Comparison of ENCODE assay signal across 8 cellular contexts in the genomic region with DNA sequence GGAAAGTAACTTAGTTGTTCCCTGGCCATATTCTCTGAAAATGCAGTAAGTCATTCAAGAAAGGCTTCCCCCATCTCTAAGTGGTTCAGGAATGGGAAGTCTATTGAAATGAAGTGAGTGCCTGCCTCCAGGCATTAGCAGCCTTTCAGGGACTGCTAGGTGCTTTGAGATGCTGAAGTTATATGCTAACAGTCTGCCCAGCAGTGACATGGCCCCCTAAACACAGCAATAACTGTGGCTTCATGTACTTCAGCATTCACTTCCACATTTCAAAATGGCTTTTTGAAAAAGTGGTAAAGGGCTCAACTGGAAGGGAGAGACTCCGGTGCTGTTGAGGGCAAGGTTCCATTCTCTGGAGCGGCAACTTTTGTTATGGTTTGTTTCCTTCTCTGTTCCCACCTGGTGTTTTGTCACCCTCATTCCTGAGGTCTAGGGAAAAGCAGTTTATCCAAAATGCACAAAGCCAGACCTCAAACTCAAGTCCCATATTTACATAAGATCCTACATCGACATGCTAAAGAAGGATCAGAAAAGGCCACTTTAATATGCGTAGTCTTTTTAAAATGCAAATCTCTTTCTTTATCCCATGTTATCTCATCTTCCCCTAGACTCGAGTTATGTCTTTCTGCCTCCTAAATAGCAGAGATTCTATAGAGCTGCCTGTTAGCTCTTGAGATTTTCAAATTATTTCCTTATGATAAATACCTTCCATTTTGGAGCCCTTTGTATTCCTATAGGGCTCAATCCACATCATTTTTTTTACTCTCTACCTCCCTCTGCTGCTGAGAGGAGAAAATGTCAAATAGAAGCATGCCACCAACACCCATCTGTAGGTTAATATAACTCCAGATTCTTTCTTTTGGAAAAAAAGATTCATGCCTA.
DNase-seq lines count a peak whose midpoint lies in the region; ATAC-seq and TF ChIP-seq lines count a peak whose summit lies in the region.

No MANE protein-coding gene starts in this region.

- TF ChIP-seq CTCF in GM10266 (IDR thresholded peaks at IDR 0.05; ENCODE audit: control insufficient read depth, insufficient read depth, low read depth, missing control alignments) (peak; percentile 67), MM.1S (IDR thresholded peaks at IDR 0.05; ENCODE audit: low read length) (peak; percentile 65), SU-DHL-6 (IDR thresholded peaks at IDR 0.05; ENCODE audit: insufficient read depth, low read length, poor library complexity, severe bottlenecking) (peak; percentile 52), nephron (IDR thresholded peaks at IDR 0.05; ENCODE audit: unreplicated experiment in 3 of 3) (peak; percentile 58 to 71 (median 61))

- H3K27ac Mint-ChIP-seq in nephron = no peak overlapping the region

- H3K27ac ChIP-seq in MM.1S (ENCODE audit: low read length) (no peak overlapping the region), SU-DHL-6 (ENCODE audit: low read depth, low read length) (no peak overlapping the region)

- H3K9ac ChIP-seq in MM.1S (ENCODE audit: low read length) (no peak overlapping the region), SU-DHL-6 (ENCODE audit: low read length) (no peak overlapping the region)

- H3K27me3 ChIP-seq in MM.1S (replicated peaks; ENCODE audit: insufficient read depth, low read length) (no peaks in the 10 kb centered on the region), SU-DHL-6 (ENCODE audit: low read length) (no peaks in the 10 kb centered on the region)

- H3K4me3 ChIP-seq in MM.1S (ENCODE audit: low read length) (no peak overlapping the region), SU-DHL-6 (ENCODE audit: insufficient read depth, low read length, poor library complexity, severe bottlenecking) (no peak overlapping the region)

- ATAC-seq in HG03521 (IDR thresholded peaks at IDR 0.05; ENCODE audit: unreplicated experiment) = no peak
- ATAC-seq in GM21528 (IDR thresholded peaks at IDR 0.05; ENCODE audit: low FRiP score, unreplicated experiment) = no peak

- DNase-seq in ACHN (peak; percentile 40), GM10266 (ENCODE audit: extremely low spot score) (peak; percentile 24), MM.1S (peak; percentile 23), erythroblast (lab: John Stamatoyannopoulos, UW) (peak; percentile 30 to 56)

- H3K4me1 ChIP-seq in MM.1S (ENCODE audit: low read length) = no peaks in the 10 kb centered on the region

- no peaks in the 10 kb centered on the region for H3K9me3 Mint-ChIP-seq in nephron

- no peaks in the 10 kb centered on the region for H3K9me2 ChIP-seq in MM.1S (replicated peaks; ENCODE audit: insufficient read depth, low read length)
- H3K9me2 ChIP-seq in SU-DHL-6 (replicated peaks; ENCODE audit: insufficient read depth, low read length) = no peaks in the 10 kb centered on the region

- H4K20me1 ChIP-seq in MM.1S (ENCODE audit: insufficient read depth, low read length) (no peaks in the 10 kb centered on the region), SU-DHL-6 (ENCODE audit: low read depth, low read length) (no peaks in the 10 kb centered on the region)

- no peaks in the 10 kb centered on the region for H3K79me2 ChIP-seq in MM.1S (ENCODE audit: low read length)
- H3K79me2 ChIP-seq in SU-DHL-6 (ENCODE audit: insufficient read depth, low read length) = no peaks in the 10 kb centered on the region

- H3K36me3 ChIP-seq in MM.1S (replicated peaks; ENCODE audit: insufficient read depth, low read length) (no peaks in the 10 kb centered on the region), SU-DHL-6 (ENCODE audit: low read length) (no peaks in the 10 kb centered on the region; the same call in 1 of the 2 replicates)

- TF ChIP-seq POLR2A in erythroblast (IDR thresholded peaks at IDR 0.05; ENCODE audit: low read length) = no peak

- in situ Hi-C loops in ACHN (cut with HindIII; ENCODE audit: low pct_ligation_motif_present, low pct_unique_long_range_greater_than_20kb, low sequenced_read_pairs) = no loop called here

- H3K4me2 ChIP-seq in MM.1S (ENCODE audit: low read depth, low read length) (no peak overlapping the region), SU-DHL-6 (ENCODE audit: low read depth, low read length, poor library complexity, severe bottlenecking) (no peak overlapping the region)

- no peak overlapping the region for H3K4me3 Mint-ChIP-seq in nephron

- no peaks in the 10 kb centered on the region for H3F3A ChIP-seq in MM.1S (ENCODE audit: insufficient read depth, low read length)
- H3F3A ChIP-seq in SU-DHL-6 (ENCODE audit: insufficient read depth) = no peaks in the 10 kb centered on the region

- H2AFZ ChIP-seq in MM.1S (ENCODE audit: low read length) = no peak overlapping the region
- H2AFZ ChIP-seq in SU-DHL-6 (ENCODE audit: low read depth, low read length, severe bottlenecking) = no peak overlapping the region

- no peaks in the 10 kb centered on the region for H3K4me1 Mint-ChIP-seq in nephron

- H3K9me3 ChIP-seq in MM.1S (replicated peaks; ENCODE audit: insufficient read depth, low read length) = no peaks in the 10 kb centered on the region
- H3K9me3 ChIP-seq in SU-DHL-6 (ENCODE audit: insufficient read depth, low read length) = no peaks in the 10 kb centered on the region

- peaks cover 4% of the 10 kb centered on the region for H3K27me3 Mint-ChIP-seq in nephron (ENCODE audit: low read depth)

- H3K36me3 Mint-ChIP-seq in nephron (ENCODE audit: low read depth) = no peaks in the 10 kb centered on the region
